ENCODE assay signal across 35 cellular contexts in the genomic region with DNA sequence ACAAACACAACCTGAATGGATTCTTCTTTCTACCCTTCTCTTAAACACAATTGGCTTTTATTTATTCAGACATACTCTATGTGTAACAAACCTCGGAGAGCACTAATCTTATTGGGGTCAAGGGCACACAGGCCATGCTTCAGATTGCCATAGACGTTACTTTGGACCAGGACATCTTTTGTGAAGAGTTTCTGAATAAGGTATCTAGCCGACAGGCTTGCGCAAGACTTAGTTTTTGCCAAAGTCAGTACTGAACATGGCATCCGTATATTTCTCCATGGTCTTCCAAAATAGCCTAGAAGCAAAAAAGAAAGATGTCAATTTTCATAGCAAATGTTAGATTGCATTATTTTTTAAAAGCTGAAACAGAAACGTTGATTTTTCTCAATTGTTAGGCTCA. TPM values are rescaled to one million over a fixed set of nuclear protein-coding genes. Genes with fewer than 3 reads are reported as not detected.
"Had no signal": no experiment of that assay in that cellular context is flagged by ENCODE, and none has a peak within 500 bp of the region (broad histone marks: within the 10 kb centered on the region; RNA-seq: fewer than 3 reads in every experiment).

No MANE protein-coding gene starts in this region.

- H3K4me1 ChIP-seq: neural progenitor cell, parathyroid adenoma, psoas muscle, spleen, stomach, thyroid gland, upper lobe of left lung, vagina had no signal

- H3K9me3 ChIP-seq: ovary, psoas muscle, spleen, stomach, thoracic aorta, thyroid gland, tibial nerve, upper lobe of left lung, vagina had no signal

- H3K27ac ChIP-seq: neural progenitor cell, ovary, parathyroid adenoma, psoas muscle, skin epidermis, spleen, stomach, thoracic aorta, thyroid gland, tibial nerve, upper lobe of left lung, vagina had no signal

- H3K9ac ChIP-seq: neural progenitor cell, parathyroid adenoma had no signal

- H2AFZ ChIP-seq: neural progenitor cell, parathyroid adenoma had no signal

- H3K27ac Mint-ChIP-seq: naive thymus-derived CD8-positive, alpha-beta T cell; natural killer cell treated with Interleukin-12 subunit alpha and Interleukin-12 subunit beta and Interleukin-15 and Interleukin-18, amount 100 ng/mL, for 72 hours; neural progenitor cell; progenitor cell of endocrine pancreas; stimulated activated memory B cell treated with anti-CD40 and anti-IgM and Interleukin-4, amounts not matched to agents 10 μg/mL and 1 μg/mL and 100 μg/mL, for 72 hours; stimulated activated naive CD8-positive, alpha-beta T cell treated with anti-CD3 and anti-CD28 coated beads, Interleukin-15, Interleukin-2, amounts not matched to agents 100 ng/mL and 50 ng/mL, for 24 hours had no signal

- H3K27me3 ChIP-seq: neural progenitor cell, ovary, thyroid gland, tibial nerve, upper lobe of left lung, vagina had no signal

- H3K4me2 ChIP-seq: neural progenitor cell, smooth muscle cell had no signal

- H3K4me3 Mint-ChIP-seq: naive thymus-derived CD8-positive, alpha-beta T cell; natural killer cell treated with Interleukin-12 subunit alpha and Interleukin-12 subunit beta and Interleukin-15 and Interleukin-18, amount 100 ng/mL, for 72 hours; neural progenitor cell; stimulated activated memory B cell treated with anti-CD40 and anti-IgM and Interleukin-4, amounts not matched to agents 10 μg/mL and 1 μg/mL and 100 μg/mL, for 72 hours; stimulated activated naive CD8-positive, alpha-beta T cell treated with anti-CD3 and anti-CD28 coated beads, Interleukin-15, Interleukin-2, amounts not matched to agents 100 ng/mL and 50 ng/mL, for 24 hours had no signal

- H3K36me3 ChIP-seq: neural progenitor cell, ovary, spleen, stomach, thoracic aorta, thyroid gland, tibial nerve, upper lobe of left lung, vagina had no signal

- ATAC-seq: naive thymus-derived CD8-positive, alpha-beta T cell; natural killer cell treated with Interleukin-12 subunit alpha and Interleukin-12 subunit beta and Interleukin-15 and Interleukin-18, amount 100 ng/mL, for 72 hours; psoas muscle; right cardiac atrium; sciatic nerve; stimulated activated memory B cell treated with anti-CD40 and anti-IgM and Interleukin-4, amounts not matched to agents 10 μg/mL and 1 μg/mL and 100 μg/mL, for 72 hours had no signal

- H3K4me3 ChIP-seq: neural progenitor cell, ovary, psoas muscle, skin epidermis, smooth muscle cell, spleen, stomach, thoracic aorta, thyroid gland, tibial nerve, upper lobe of left lung, vagina had no signal

- H3K4me1 Mint-ChIP-seq: naive thymus-derived CD8-positive, alpha-beta T cell; neural progenitor cell; stimulated activated memory B cell treated with anti-CD40 and anti-IgM and Interleukin-4, amounts not matched to agents 10 μg/mL and 1 μg/mL and 100 μg/mL, for 72 hours had no signal

- H3K36me3 Mint-ChIP-seq: naive thymus-derived CD8-positive, alpha-beta T cell; natural killer cell treated with Interleukin-12 subunit alpha and Interleukin-12 subunit beta and Interleukin-15 and Interleukin-18, amount 100 ng/mL, for 72 hours; neural progenitor cell; stimulated activated memory B cell treated with anti-CD40 and anti-IgM and Interleukin-4, amounts not matched to agents 10 μg/mL and 1 μg/mL and 100 μg/mL, for 72 hours had no signal

- H3K79me2 ChIP-seq: parathyroid adenoma had no signal

- H3K27me3 Mint-ChIP-seq: progenitor cell of endocrine pancreas; stimulated activated memory B cell treated with anti-CD40 and anti-IgM and Interleukin-4, amounts not matched to agents 10 μg/mL and 1 μg/mL and 100 μg/mL, for 72 hours had no signal

- H3K9me3 Mint-ChIP-seq: naive thymus-derived CD8-positive, alpha-beta T cell; natural killer cell treated with Interleukin-12 subunit alpha and Interleukin-12 subunit beta and Interleukin-15 and Interleukin-18, amount 100 ng/mL, for 72 hours; neural progenitor cell; stimulated activated memory B cell treated with anti-CD40 and anti-IgM and Interleukin-4, amounts not matched to agents 10 μg/mL and 1 μg/mL and 100 μg/mL, for 72 hours; stimulated activated naive CD8-positive, alpha-beta T cell treated with anti-CD3 and anti-CD28 coated beads, Interleukin-15, Interleukin-2, amounts not matched to agents 100 ng/mL and 50 ng/mL, for 24 hours had no signal

- DNase-seq: naive thymus-derived CD8-positive, alpha-beta T cell; occipital lobe; ovary; posterior cingulate gyrus; psoas muscle; right cardiac atrium; spleen; stimulated activated CD4-positive, alpha-beta T cell treated with anti-CD3 and anti-CD28 coated beads, Interleukin-12 subunit alpha, Interleukin-12 subunit beta, amount 100 ng/mL, for 4 hours; stimulated activated CD4-positive, alpha-beta T cell treated with anti-CD3 and anti-CD28 coated beads, Interleukin-1b, Interleukin-23, amount 100 ng/mL, for 48 hours; stimulated activated CD4-positive, alpha-beta T cell treated with anti-CD3 and anti-CD28 coated beads, Interleukin-4, amount 100 ng/mL, for 1 hour; stimulated activated CD4-positive, alpha-beta T cell treated with anti-CD3 and anti-CD28 coated beads, Interleukin-4, amount 100 ng/mL, for 4 hours; stimulated activated CD8-positive, alpha-beta memory T cell treated with anti-CD3 and anti-CD28 coated beads, Interleukin-4, amount 100 ng/mL, for 48 hours; stimulated activated naive CD4-positive, alpha-beta T cell; stomach; thyroid gland; trophoblast cell; upper lobe of left lung had no signal

- FAIRE-seq: urothelium cell line had no signal

RNA-seq across cellular contexts. Expression of gene BEND2, which starts 49.8 kb away (rescaled TPM):
- total RNA-seq: naive thymus-derived CD8-positive, alpha-beta T cell; natural killer cell treated with Interleukin-12 subunit alpha and Interleukin-12 subunit beta and Interleukin-15 and Interleukin-18, amount 100 ng/mL, for 72 hours; osteoblast; ovary; progenitor cell of endocrine pancreas; renal cortical epithelial cell; sciatic nerve; smooth muscle cell; stomach; subcutaneous adipose tissue; thoracic aorta; ureter; vagina had no signal
- polyA plus RNA-seq: naive thymus-derived CD8-positive, alpha-beta T cell; neural cell; smooth muscle cell had no signal
